Comparison of ENCODE assay signal across 1 cellular context in genomic region chr16:66605177-66605999, GRCh38.
TF ChIP-seq lines count a peak whose summit lies in the region.

No MANE protein-coding gene starts in this region.

TF ChIP-seq in HEK293, 187 proteins besides CTCF, POLR2A, EP300 and RAD21 (continued from another document and continues in another):
- no peak for TF ChIP-seq REST (tag by site-specific recombination; IDR thresholded peaks at IDR 0.05)
- TF ChIP-seq ZFHX2 (tag by site-specific recombination; conservative IDR thresholded peaks at IDR 0.05), result peak; percentile 64
- TF ChIP-seq ZNF623 (tag by site-specific recombination; IDR thresholded peaks at IDR 0.05), result no peak
- TF ChIP-seq PBX3 (CRISPR knock-in tag; IDR thresholded peaks at IDR 0.05), result no peak
- no peak for TF ChIP-seq ZNF211 (tag by site-specific recombination; IDR thresholded peaks at IDR 0.05; ENCODE audit: low read depth)
- no peak for TF ChIP-seq SP7 (tag by site-specific recombination; IDR thresholded peaks at IDR 0.05)
- no peak for TF ChIP-seq ZNF677 (tag by site-specific recombination; IDR thresholded peaks at IDR 0.05)
- TF ChIP-seq ZNF785 (tag by site-specific recombination; IDR thresholded peaks at IDR 0.05), result no peak
- no peak for TF ChIP-seq ZNF837 (tag by site-specific recombination; IDR thresholded peaks at IDR 0.05)
- peak; percentile 93 for TF ChIP-seq ZNF792 (tag by site-specific recombination; IDR thresholded peaks at IDR 0.05)
- 0 out of 2 replicates have a peak, but pooled peaks have one; percentile 50 for TF ChIP-seq BCL11A (tag by site-specific recombination; IDR thresholded peaks at IDR 0.05; ENCODE audit: low read depth)
- TF ChIP-seq ZBTB20 (tag by site-specific recombination; IDR thresholded peaks at IDR 0.05), result peak; percentile 79
- no peak for TF ChIP-seq ZNF76 (tag by site-specific recombination; IDR thresholded peaks at IDR 0.05; ENCODE audit: borderline replicate concordance, low read depth)
- no peak for TF ChIP-seq ZNF555 (tag by site-specific recombination; conservative IDR thresholded peaks at IDR 0.05)
- TF ChIP-seq ZNF624 (tag by site-specific recombination; IDR thresholded peaks at IDR 0.05), result no peak
- no peak for TF ChIP-seq OSR2 (tag by site-specific recombination; IDR thresholded peaks at IDR 0.05)
- no peak for TF ChIP-seq ZBTB44 (tag by site-specific recombination; IDR thresholded peaks at IDR 0.05)
- TF ChIP-seq ZNF433 (tag by site-specific recombination; IDR thresholded peaks at IDR 0.05; ENCODE audit: low read depth), result no peak
- TF ChIP-seq ZNF221 (tag by site-specific recombination; IDR thresholded peaks at IDR 0.05; ENCODE audit: borderline replicate concordance), result no peak
- TF ChIP-seq ZNF423 (tag by site-specific recombination; IDR thresholded peaks at IDR 0.05), result 0 out of 2 replicates have a peak, but pooled peaks have one; percentile 16
- TF ChIP-seq ZNF112 (tag by site-specific recombination; IDR thresholded peaks at IDR 0.05), result no peak
- TF ChIP-seq KLF16 (tag by site-specific recombination; IDR thresholded peaks at IDR 0.05), result peak; percentile 40; the same call in 1 of the 2 replicates
- TF ChIP-seq ZNF580 (tag by site-specific recombination; IDR thresholded peaks at IDR 0.05), result no peak
- no peak for TF ChIP-seq ZNF324 (tag by site-specific recombination; IDR thresholded peaks at IDR 0.05)
- TF ChIP-seq ZNF600 (tag by site-specific recombination; IDR thresholded peaks at IDR 0.05), result no peak
- TF ChIP-seq ZFP3 (tag by site-specific recombination; IDR thresholded peaks at IDR 0.05; ENCODE audit: low read depth), result no peak
- TF ChIP-seq ZNF146 (tag by site-specific recombination; IDR thresholded peaks at IDR 0.05), result no peak
- TF ChIP-seq ZBTB10 (tag by site-specific recombination; IDR thresholded peaks at IDR 0.05), result no peak
- TF ChIP-seq REPIN1 (tag by site-specific recombination; IDR thresholded peaks at IDR 0.05; ENCODE audit: low read depth), result no peak
- no peak for TF ChIP-seq GLI2 (tag by site-specific recombination; IDR thresholded peaks at IDR 0.05; ENCODE audit: borderline replicate concordance, low read depth)
- TF ChIP-seq GLIS2 (tag by site-specific recombination; IDR thresholded peaks at IDR 0.05), result peak; percentile 87
- TF ChIP-seq ZBTB49 (tag by site-specific recombination; IDR thresholded peaks at IDR 0.05; ENCODE audit: low read depth), result no peak
- TF ChIP-seq ZNF398 (tag by site-specific recombination; IDR thresholded peaks at IDR 0.05), result peak; percentile 85
- no peak for TF ChIP-seq ZNF488 (tag by site-specific recombination; IDR thresholded peaks at IDR 0.05)
- TF ChIP-seq ZNF114 (tag by site-specific recombination; IDR thresholded peaks at IDR 0.05), result no peak
- TF ChIP-seq ZNF707 (tag by site-specific recombination; IDR thresholded peaks at IDR 0.05), result no peak
- TF ChIP-seq GLIS1 (tag by site-specific recombination; IDR thresholded peaks at IDR 0.05), result peak; percentile 67
- TF ChIP-seq ZNF585B (tag by site-specific recombination; IDR thresholded peaks at IDR 0.05), result no peak
- no peak for TF ChIP-seq ZNF560 (tag by site-specific recombination; IDR thresholded peaks at IDR 0.05; ENCODE audit: borderline replicate concordance)
- no peak for TF ChIP-seq ZNF514 (tag by site-specific recombination; IDR thresholded peaks at IDR 0.05)
- TF ChIP-seq ZNF362 (tag by site-specific recombination; IDR thresholded peaks at IDR 0.05), result no peak
- no peak for TF ChIP-seq BCL11B (tag by site-specific recombination; IDR thresholded peaks at IDR 0.05; ENCODE audit: low read depth)
- TF ChIP-seq ZBTB17 (tag by site-specific recombination; IDR thresholded peaks at IDR 0.05), result no peak
- no peak for TF ChIP-seq SP3 (tag by site-specific recombination; IDR thresholded peaks at IDR 0.05)
- no peak for TF ChIP-seq ZSCAN23 (tag by site-specific recombination; IDR thresholded peaks at IDR 0.05)
- TF ChIP-seq ZNF16 (tag by site-specific recombination; IDR thresholded peaks at IDR 0.05; ENCODE audit: low read depth), result no peak
- no peak for TF ChIP-seq FEZF1 (tag by site-specific recombination; IDR thresholded peaks at IDR 0.05)
- TF ChIP-seq ZNF521 (tag by site-specific recombination; IDR thresholded peaks at IDR 0.05), result no peak
- no peak for TF ChIP-seq ZNF549 (tag by site-specific recombination; IDR thresholded peaks at IDR 0.05)
- TF ChIP-seq ZNF292 (tag by site-specific recombination; IDR thresholded peaks at IDR 0.05; ENCODE audit: borderline replicate concordance, low read depth), result no peak
- TF ChIP-seq ZNF768 (tag by site-specific recombination; IDR thresholded peaks at IDR 0.05), result 0 out of 2 replicates have a peak, but pooled peaks have one; percentile 11
- TF ChIP-seq EGR2 (tag by site-specific recombination; IDR thresholded peaks at IDR 0.05; ENCODE audit: low read depth), result 0 out of 2 replicates have a peak, but pooled peaks have one; percentile 26
- no peak for TF ChIP-seq ZNF639 (tag by site-specific recombination; IDR thresholded peaks at IDR 0.05)
- TF ChIP-seq KLF8 (tag by site-specific recombination; IDR thresholded peaks at IDR 0.05), result peak; percentile 10; the same call in 1 of the 2 replicates
